23 cellular contexts compared by ENCODE assay signal in the genomic region with DNA sequence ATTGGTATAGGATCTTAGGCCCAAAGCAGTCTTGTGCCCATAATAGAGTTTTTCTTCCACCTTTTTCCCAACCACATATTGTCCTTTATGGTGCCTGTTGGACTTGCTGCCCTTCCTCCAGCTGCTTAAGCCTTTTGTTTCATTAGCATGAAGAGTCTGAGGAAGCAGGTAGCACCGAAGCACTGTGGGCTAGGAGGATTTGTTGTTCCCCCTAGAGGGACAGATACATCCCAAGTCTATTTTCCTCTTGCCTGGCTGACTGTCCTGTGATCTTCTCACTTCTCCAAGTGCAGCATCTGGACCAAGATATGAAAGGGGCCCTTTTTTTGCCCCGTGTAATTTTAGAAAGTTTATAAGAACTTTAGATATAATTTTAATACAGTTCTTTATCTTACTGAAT. TPM values are rescaled to one million over a fixed set of nuclear protein-coding genes. Genes with fewer than 3 reads are reported as not detected.
"Had no signal": no experiment of that assay in that cellular context is flagged by ENCODE, and none has a peak within 500 bp of the region (broad histone marks: within the 10 kb centered on the region; RNA-seq: fewer than 3 reads in every experiment).

No MANE protein-coding gene starts in this region.

- H3K9me3 ChIP-seq: SJSA1 had no signal

- H3K4me3 Mint-ChIP-seq: IgD-negative memory B cell had no signal

- H3K4me2 ChIP-seq: KMS-11 had no signal

- DNase-seq: Kasumi-1, MM.1S, NCI-H1092 treated with DMSO at 0.1 percent for 48 hours, NCI-H1436, NCI-H187, NCI-H2029, NCI-H2081 treated with DMSO at 0.1 percent for 48 hours, NCI-H2171, NCI-H226, NCI-H446, NCI-H510A, NCI-H524 treated with DMSO at 0.1 percent for 48 hours, NCI-H69, NCI-H774, Right ventricle myocardium superior, RPMI8226, SIG-M5 had no signal

- H3K4me1 ChIP-seq: SJSA1 had no signal

- H3K27me3 Mint-ChIP-seq: IgD-negative memory B cell had no signal

- ATAC-seq: K562 had no signal

- H3K9ac ChIP-seq: KMS-11 had no signal

- H3K27ac ChIP-seq: HL-60, KMS-11, SJSA1, SK-N-MC had no signal

- H3K36me3 ChIP-seq: SJSA1 had no signal

- H3K4me3 ChIP-seq: K562, SJSA1, SK-N-MC had no signal

- H3K27ac Mint-ChIP-seq: IgD-negative memory B cell had no signal

- H3K27me3 ChIP-seq: SJSA1 had no signal

RNA-seq across cellular contexts. Expression of a gene that starts 50.7 kb away (rescaled TPM):
- total RNA-seq: K562, Right ventricle myocardium superior had no signal
